In the genomic region with DNA sequence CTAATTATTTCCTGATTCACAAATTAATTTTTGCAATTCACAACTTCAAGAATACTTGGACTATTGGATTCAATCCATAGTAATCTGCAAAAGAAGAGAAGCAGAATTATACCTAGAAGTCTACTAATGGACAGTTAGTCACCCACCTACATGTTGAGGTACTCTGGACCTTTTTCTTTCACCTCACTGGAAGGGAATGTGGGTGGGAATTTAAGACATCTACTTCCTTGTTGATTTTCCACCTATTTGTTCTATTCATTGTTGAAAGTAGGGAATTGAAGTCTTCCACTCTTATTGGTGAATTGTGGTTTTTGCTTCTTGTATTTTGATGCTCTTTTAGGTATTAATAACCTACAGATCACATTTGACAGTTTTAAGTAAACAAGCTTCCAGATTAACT, we compare ENCODE assay signal across 19 cellular contexts. TPM values are rescaled to one million over a fixed set of nuclear protein-coding genes. Genes with fewer than 3 reads are reported as not detected.
DNase-seq lines count a peak whose midpoint lies in the region; ATAC-seq and TF ChIP-seq lines count a peak whose summit lies in the region.
"Had no signal": no experiment of that assay in that cellular context is flagged by ENCODE, and none has a peak within 500 bp of the region (broad histone marks: within the 10 kb centered on the region; RNA-seq: fewer than 3 reads in every experiment).

No MANE protein-coding gene starts in this region.

- no TSS peak for BruUV-seq in Calu3 (replicated peaks; lab: Mats Ljungman, UMichigan)

- intact Hi-C loops in activated CD4-positive, alpha-beta memory T cell treated with anti-CD3 and anti-CD28 coated beads for 36 hours (cut with micrococcal nuclease), result no loop called here
- intact Hi-C loops in Calu3 (cut with micrococcal nuclease; ENCODE audit: unreplicated experiment), result no loop called here

- no peak for TF ChIP-seq CTCF in Calu3 (IDR thresholded peaks at IDR 0.05; ENCODE audit: unreplicated experiment)

- no peak for ATAC-seq in effector memory CD8-positive, alpha-beta T cell (replicated peaks)
- ATAC-seq in naive thymus-derived CD8-positive, alpha-beta T cell, result no peak
- ATAC-seq: gastrocnemius medialis, lower lobe of right lung had no signal

- peaks cover 56% of the 10 kb centered on the region for H3K4me1 Mint-ChIP-seq in activated CD4-positive, alpha-beta memory T cell treated with anti-CD3 and anti-CD28 coated beads for 36 hours (ENCODE audit: low read depth)
- H3K4me1 Mint-ChIP-seq in activated CD4-positive, alpha-beta memory T cell treated with anti-CD3 and anti-CD28 coated beads, Interleukin-2, amount 10 ng/mL, durations not matched to agents 7 days and 5 days, result peaks cover 42% of the 10 kb centered on the region
- H3K4me1 Mint-ChIP-seq in Calu3 (ENCODE audit: low read depth, unreplicated experiment), result peaks cover 22% of the 10 kb centered on the region
- peaks cover 44 to 79% of the 10 kb centered on the region in 2 donors for H3K4me1 Mint-ChIP-seq in effector memory CD8-positive, alpha-beta T cell (ENCODE audit: low read depth in 2 of 2)
- peaks cover 25 to 84% (median 62%) of the 10 kb centered on the region in 4 donors for H3K4me1 Mint-ChIP-seq in naive thymus-derived CD8-positive, alpha-beta T cell

- peaks cover 69% of the 10 kb centered on the region for H3K36me3 Mint-ChIP-seq in activated CD4-positive, alpha-beta memory T cell treated with anti-CD3 and anti-CD28 coated beads for 36 hours
- H3K36me3 Mint-ChIP-seq in activated CD4-positive, alpha-beta memory T cell treated with anti-CD3 and anti-CD28 coated beads, Interleukin-2, amount 10 ng/mL, durations not matched to agents 7 days and 5 days (ENCODE audit: low read depth), result peaks cover 96% of the 10 kb centered on the region
- peaks cover 55% of the 10 kb centered on the region for H3K36me3 Mint-ChIP-seq in Calu3 (ENCODE audit: insufficient read depth, unreplicated experiment)
- peaks cover 77% of the 10 kb centered on the region for H3K36me3 Mint-ChIP-seq in effector memory CD8-positive, alpha-beta T cell (ENCODE audit: insufficient read depth)
- H3K36me3 Mint-ChIP-seq in naive thymus-derived CD8-positive, alpha-beta T cell, result peaks cover 39 to 95% (median 73%) of the 10 kb centered on the region in 3 donors

- CTCF ChIA-PET in activated CD4-positive, alpha-beta memory T cell treated with anti-CD3 and anti-CD28 coated beads for 36 hours (lab: Charles Lee), result interaction anchor here (1.0 kb wide), 1 partner anchor 9 kb away, joined by 3 read pairs; no protein-coding TSS in a partner anchor
- CTCF ChIA-PET in activated CD4-positive, alpha-beta memory T cell treated with anti-CD3 and anti-CD28 coated beads, Interleukin-2, amount 10 ng/mL, durations not matched to agents 7 days and 5 days (lab: Charles Lee), result no interaction called here
- CTCF ChIA-PET in Calu3 (lab: Charles Lee), result no interaction called here

- H3K27ac Mint-ChIP-seq in activated CD4-positive, alpha-beta memory T cell treated with anti-CD3 and anti-CD28 coated beads for 36 hours, result peak overlapping the region; percentile 74
- H3K27ac Mint-ChIP-seq in activated CD4-positive, alpha-beta memory T cell treated with anti-CD3 and anti-CD28 coated beads, Interleukin-2, amount 10 ng/mL, durations not matched to agents 7 days and 5 days, result no peak overlapping the region
- H3K27ac Mint-ChIP-seq in Calu3 (ENCODE audit: unreplicated experiment), result peak overlapping the region; percentile 74
- H3K27ac Mint-ChIP-seq in effector memory CD8-positive, alpha-beta T cell, result peak overlapping the region; percentile 81 to 92
- peak overlapping the region in 7 of 10 donors; percentile 17 to 94 (median 75) for H3K27ac Mint-ChIP-seq in naive thymus-derived CD8-positive, alpha-beta T cell
- H3K27ac Mint-ChIP-seq: activated naive CD8-positive, alpha-beta T cell treated with anti-CD3 and anti-CD28 coated beads, Interleukin-2, amount 10 ng/mL, durations not matched to agents 7 days and 5 days had no signal

- no peak overlapping the region for H3K4me3 Mint-ChIP-seq in activated CD4-positive, alpha-beta memory T cell treated with anti-CD3 and anti-CD28 coated beads for 36 hours
- no peak overlapping the region for H3K4me3 Mint-ChIP-seq in activated CD4-positive, alpha-beta memory T cell treated with anti-CD3 and anti-CD28 coated beads, Interleukin-2, amount 10 ng/mL, durations not matched to agents 7 days and 5 days
- peak overlapping the region; percentile 24 for H3K4me3 Mint-ChIP-seq in Calu3 (ENCODE audit: low read depth, unreplicated experiment)
- H3K4me3 Mint-ChIP-seq in effector memory CD8-positive, alpha-beta T cell, result peak overlapping the region in 1 of 2 donors; percentile 97
- peak overlapping the region in 7 of 10 donors; percentile 43 to 65 (median 62) for H3K4me3 Mint-ChIP-seq in naive thymus-derived CD8-positive, alpha-beta T cell
- H3K4me3 Mint-ChIP-seq: activated naive CD8-positive, alpha-beta T cell treated with anti-CD3 and anti-CD28 coated beads, Interleukin-2, amount 10 ng/mL, durations not matched to agents 7 days and 5 days; H9 had no signal

- DNase-seq in activated CD4-positive, alpha-beta memory T cell treated with anti-CD3 and anti-CD28 coated beads for 36 hours, result no peak
- no peak for DNase-seq in activated CD4-positive, alpha-beta memory T cell treated with anti-CD3 and anti-CD28 coated beads, Interleukin-2, amount 10 ng/mL, durations not matched to agents 7 days and 5 days
- peak; percentile 15 for DNase-seq in Calu3
- DNase-seq in effector memory CD8-positive, alpha-beta T cell, result no peak
- no peak for DNase-seq in naive thymus-derived CD8-positive, alpha-beta T cell
- DNase-seq in AG20443 (ENCODE audit: low spot score), result no peak
- DNase-seq in NCI-H69 (lab: John Stamatoyannopoulos, UW), result no peak
- no peak for DNase-seq in nucleus accumbens (lab: John Stamatoyannopoulos, UW)
- DNase-seq: activated naive CD8-positive, alpha-beta T cell treated with anti-CD3 and anti-CD28 coated beads, Interleukin-2, amount 10 ng/mL, durations not matched to agents 7 days and 5 days; EL; gastrocnemius medialis; H9; hypothalamus; islet precursor cell; lower lobe of right lung; NCI-H510A; SHP77; stimulated activated CD4-positive, alpha-beta T cell treated with anti-CD3 and anti-CD28 coated beads, Interleukin-2, amount 100 ng/mL, for 24 hours; T1000 had no signal

- H3K27me3 Mint-ChIP-seq in activated CD4-positive, alpha-beta memory T cell treated with anti-CD3 and anti-CD28 coated beads for 36 hours, result no peaks in the 10 kb centered on the region
- H3K27me3 Mint-ChIP-seq in activated CD4-positive, alpha-beta memory T cell treated with anti-CD3 and anti-CD28 coated beads, Interleukin-2, amount 10 ng/mL, durations not matched to agents 7 days and 5 days, result no peaks in the 10 kb centered on the region
- no peaks in the 10 kb centered on the region for H3K27me3 Mint-ChIP-seq in Calu3 (ENCODE audit: unreplicated experiment)
- no peaks in the 10 kb centered on the region for H3K27me3 Mint-ChIP-seq in effector memory CD8-positive, alpha-beta T cell
- no peaks in the 10 kb centered on the region for H3K27me3 Mint-ChIP-seq in naive thymus-derived CD8-positive, alpha-beta T cell
- H3K27me3 Mint-ChIP-seq: activated naive CD8-positive, alpha-beta T cell treated with anti-CD3 and anti-CD28 coated beads, Interleukin-2, amount 10 ng/mL, durations not matched to agents 7 days and 5 days had no signal

- H3K9me3 Mint-ChIP-seq in activated CD4-positive, alpha-beta memory T cell treated with anti-CD3 and anti-CD28 coated beads for 36 hours, result peaks cover 29% of the 10 kb centered on the region
- H3K9me3 Mint-ChIP-seq in activated CD4-positive, alpha-beta memory T cell treated with anti-CD3 and anti-CD28 coated beads, Interleukin-2, amount 10 ng/mL, durations not matched to agents 7 days and 5 days, result peaks cover 37% of the 10 kb centered on the region
- no peaks in the 10 kb centered on the region for H3K9me3 Mint-ChIP-seq in Calu3 (ENCODE audit: low read depth, unreplicated experiment)
- H3K9me3 Mint-ChIP-seq in effector memory CD8-positive, alpha-beta T cell, result no peaks in the 10 kb centered on the region
- peaks cover 0 to 45% (median 9%) of the 10 kb centered on the region in 9 donors for H3K9me3 Mint-ChIP-seq in naive thymus-derived CD8-positive, alpha-beta T cell

- POLR2A ChIA-PET in activated CD4-positive, alpha-beta memory T cell treated with anti-CD3 and anti-CD28 coated beads for 36 hours (lab: Charles Lee), result no interaction called here
- POLR2A ChIA-PET in activated CD4-positive, alpha-beta memory T cell treated with anti-CD3 and anti-CD28 coated beads, Interleukin-2, amount 10 ng/mL, durations not matched to agents 7 days and 5 days (lab: Charles Lee), result interaction anchor here (1.4 to 1.9 kb wide), 2 partner anchors 11 kb away, joined by 3 to 13 read pairs; a partner anchor contains a TSS
- POLR2A ChIA-PET in naive thymus-derived CD8-positive, alpha-beta T cell (lab: Charles Lee), result interaction anchor here (0.6 to 2.0 kb wide), 5 partner anchors 8 to 353 kb away, joined by 3 to 10 read pairs (median 3); a partner anchor contains a TSS

RNA-seq across cellular contexts. Expression of a gene that starts 11.0 kb away (rescaled TPM):
- 10 to 100 TPM; 62.4 to 67.0 TPM for total RNA-seq in activated CD4-positive, alpha-beta memory T cell treated with anti-CD3 and anti-CD28 coated beads for 36 hours
- total RNA-seq in activated CD4-positive, alpha-beta memory T cell treated with anti-CD3 and anti-CD28 coated beads, Interleukin-2, amount 10 ng/mL, durations not matched to agents 7 days and 5 days, result 100 to 1,000 TPM; 152 to 154 TPM
- 43.5 and 58.1 TPM in 2 replicates for total RNA-seq in Calu3 (2022)
- 100 to 1,000 TPM; 541 to 583 TPM for total RNA-seq in naive thymus-derived CD8-positive, alpha-beta T cell
- 100 to 1,000 TPM; 129 to 237 (median 154) TPM for polyA plus RNA-seq in naive thymus-derived CD8-positive, alpha-beta T cell

Comparison
In these comparisons a context has a peak if more than half of its experiments do, and no peak if none do; other contexts are left out.
1. H3K4me3 Mint-ChIP-seq: peak in Calu3 (single experiment) and naive thymus-derived CD8-positive, alpha-beta T cell (7 of 10); none in activated CD4-positive, alpha-beta memory T cell treated with anti-CD3 and anti-CD28 coated beads for 36 hours (single experiment) and activated CD4-positive, alpha-beta memory T cell treated with anti-CD3 and anti-CD28 coated beads, Interleukin-2, amount 10 ng/mL, durations not matched to agents 7 days and 5 days (single experiment).